In the genomic region with DNA sequence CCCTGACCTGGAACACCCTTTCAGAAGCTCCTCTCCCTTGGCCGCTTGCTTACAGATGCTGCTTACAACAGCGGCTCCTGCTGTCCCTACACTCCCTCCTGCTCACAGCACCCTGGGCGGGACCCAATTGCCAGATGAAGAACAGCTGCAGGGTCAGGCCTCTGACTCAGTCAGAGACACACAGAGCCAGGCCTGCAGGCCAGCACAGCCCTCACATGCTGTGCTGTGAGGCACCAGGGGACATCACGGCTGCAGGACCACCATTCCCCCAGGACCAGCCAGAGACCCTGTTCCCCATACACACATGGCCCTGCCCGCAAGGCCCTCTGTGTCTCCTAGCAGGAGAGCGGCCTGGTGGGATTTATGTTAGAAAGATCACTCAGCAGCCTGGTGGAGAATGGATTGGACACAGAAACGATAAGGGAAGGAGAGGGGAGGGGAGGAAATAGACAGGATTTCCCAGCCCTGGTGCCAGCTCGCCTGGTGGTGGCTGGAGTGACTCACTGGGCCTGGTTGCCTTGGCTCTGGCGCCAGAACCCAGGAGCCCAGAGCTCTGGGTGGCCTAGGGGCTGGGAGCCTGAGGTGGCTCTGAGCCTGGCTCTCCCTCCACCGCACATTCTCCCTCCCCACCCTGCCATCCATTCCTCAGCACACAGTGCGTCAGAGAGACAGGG, we compare ENCODE assay signal across 8 cellular contexts. TPM values are rescaled to one million over a fixed set of nuclear protein-coding genes. Genes with fewer than 3 reads are reported as not detected.
A peak's percentile ranks its signal among the peaks of the same experiment; 100 is the strongest.
DNase-seq lines count a peak whose midpoint lies in the region; ATAC-seq and TF ChIP-seq lines count a peak whose summit lies in the region.

No MANE protein-coding gene starts in this region.

- peak overlapping the region; percentile 15 for H3K27ac ChIP-seq in RWPE2 (ENCODE audit: poor library complexity, severe bottlenecking)
- peak overlapping the region; percentile 96 to 99 for H3K27ac ChIP-seq in mucosa of rectum (ENCODE audit: low read depth in 2 of 2, low read length in 2 of 2)
- H3K27ac ChIP-seq in uterus, result peak overlapping the region; percentile 93 to 95

- intact Hi-C loops in uterus (cut with DNase I; ENCODE audit: low total_unique reads), result no loop called here

- peak; percentile 33 to 38 for TF ChIP-seq POLR2A in uterus (IDR thresholded peaks at IDR 0.05)

- H3K4me3 ChIP-seq in RWPE2 (ENCODE audit: severe bottlenecking) (no peak overlapping the region), epithelial cell of esophagus (ENCODE audit: low read length) (no peak overlapping the region), mucosa of rectum (ENCODE audit: low read length in 2 of 2) (peak overlapping the region; percentile 1 to 46), uterus (no peak overlapping the region)

- H3K36me3 ChIP-seq in RWPE2 (ENCODE audit: low read depth) (no peaks in the 10 kb centered on the region), mucosa of rectum (ENCODE audit: control insufficient read depth in 2 of 2, insufficient read depth in 2 of 2, low read length in 2 of 2) (peaks cover 5 to 6% of the 10 kb centered on the region in 2 donors), uterus (no peaks in the 10 kb centered on the region)

- ATAC-seq in RWPE2 (ENCODE audit: low read depth), result peak; percentile 80

- peaks cover 3% of the 10 kb centered on the region for H3K4me1 ChIP-seq in RWPE2 (ENCODE audit: insufficient read depth, poor library complexity, severe bottlenecking)
- peaks cover 65 to 81% of the 10 kb centered on the region in 2 donors for H3K4me1 ChIP-seq in mucosa of rectum (ENCODE audit: control insufficient read depth in 2 of 2, insufficient read depth in 2 of 2, low read length in 2 of 2)
- peaks cover 6 to 24% of the 10 kb centered on the region in 2 donors for H3K4me1 ChIP-seq in uterus

- TF ChIP-seq CTCF in RWPE2 (IDR thresholded peaks at IDR 0.05; ENCODE audit: poor library complexity, severe bottlenecking) (peak; percentile 10), epithelial cell of esophagus (IDR thresholded peaks at IDR 0.05; ENCODE audit: insufficient read depth, low read depth, low read length, missing control alignments) (peak; percentile 24), uterus (IDR thresholded peaks at IDR 0.05) (peak; percentile 49 to 82 (median 78))

- DNase-seq in ELR (ENCODE audit: low read depth) (peak; percentile 95), RWPE2 (ENCODE audit: low spot score) (peak; percentile 68), epithelial cell of esophagus (ENCODE audit: low read depth) (peak; percentile 58), uterus (peak; percentile 94 to 96), cerebellar nuclear complex (lab: John Stamatoyannopoulos, UW) (no peak), NCI-H1105 (lab: John Stamatoyannopoulos, UW) (no peak), KG1 (lab: John Stamatoyannopoulos, UW) (no peak)

- H3K9me3 ChIP-seq in RWPE2 (ENCODE audit: severe bottlenecking) (no peaks in the 10 kb centered on the region), mucosa of rectum (ENCODE audit: control insufficient read depth in 2 of 2, low read length in 2 of 2) (no peaks in the 10 kb centered on the region), uterus (no peaks in the 10 kb centered on the region)

- H3K9ac ChIP-seq in mucosa of rectum (ENCODE audit: low read depth in 1 of 2, low read length in 2 of 2), result peak overlapping the region; percentile 72 to 84

- H3K27me3 ChIP-seq in RWPE2 (ENCODE audit: insufficient read depth, poor library complexity, severe bottlenecking), result no peaks in the 10 kb centered on the region
- no peaks in the 10 kb centered on the region for H3K27me3 ChIP-seq in mucosa of rectum (ENCODE audit: control insufficient read depth in 2 of 2, insufficient read depth in 2 of 2, low read length in 2 of 2)
- no peaks in the 10 kb centered on the region for H3K27me3 ChIP-seq in uterus

RNA-seq across cellular contexts. Expression of gene CAPN5, which starts 6.7 kb away (rescaled TPM):
- 10 to 100 TPM in 2 of 4 donors, 1 to 10 TPM in 2; 1.8 to 16.6 (median 8.0) TPM for total RNA-seq in uterus

RNA-seq across cellular contexts. Expression of gene OMP, which starts 29.2 kb away (rescaled TPM):
- 1 to 10 TPM in 2 of 4 donors, not detected in 2; 1.0 to 2.1 TPM for total RNA-seq in uterus

RNA-seq across cellular contexts. Expression of gene B3GNT6, which starts 39.3 kb away (rescaled TPM):
- under 1 TPM in 1 of 4 donors, not detected in 3; under 0.01 TPM for total RNA-seq in uterus

RNA-seq across cellular contexts. Expression of gene MYO7A, which starts 54.6 kb away (rescaled TPM):
- 10 to 100 TPM in 1 of 4 donors, 1 to 10 TPM in 3; 2.0 to 18.2 (median 6.6) TPM for total RNA-seq in uterus

Comparison
In these comparisons a context has a peak if more than half of its experiments do, and no peak if none do; other contexts are left out.
1. DNase-seq: peak in ELR (single experiment), RWPE2 (single experiment), epithelial cell of esophagus (single experiment) and uterus (2 of 2); none in cerebellar nuclear complex (0 of 2), NCI-H1105 (single experiment) and KG1 (single experiment).
2. H3K27ac ChIP-seq: peak in every context shown above with its lines; median percentile 98 in mucosa of rectum; 94 in uterus; 15 in RWPE2.
3. H3K4me3 ChIP-seq: peak in mucosa of rectum (2 of 2); none in RWPE2 (single experiment), epithelial cell of esophagus (single experiment) and uterus (0 of 2).
4. CTCF ChIP-seq: peak in every context shown above with its lines; median percentile 78 in uterus; 24 in epithelial cell of esophagus; 10 in RWPE2.